In the genomic region with DNA sequence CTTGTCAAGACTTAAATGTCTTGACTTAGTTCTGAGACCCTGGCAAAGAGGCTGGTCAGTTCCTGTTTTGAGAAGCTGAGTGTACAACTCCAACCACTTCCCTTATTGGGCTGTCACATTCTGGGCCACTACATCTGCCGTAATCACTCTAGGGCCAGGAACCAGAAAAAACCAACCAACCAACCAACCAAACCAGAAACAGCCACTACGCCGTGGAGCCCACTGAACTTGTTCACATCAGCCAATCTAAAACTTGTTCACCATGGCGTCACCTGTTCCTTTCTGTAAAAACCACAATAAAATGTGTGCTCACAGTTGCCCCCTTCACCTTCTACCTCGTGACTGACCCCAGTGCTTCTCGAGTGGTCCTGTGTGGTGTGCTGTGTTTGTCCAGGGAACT, we compare ENCODE assay signal across 8 cellular contexts.
DNase-seq lines count a peak whose midpoint lies in the region; ATAC-seq lines count a peak whose summit lies in the region.

No MANE protein-coding gene starts in this region.

- peak; percentile 41 for DNase-seq in activated CD8-positive, alpha-beta memory T cell treated with anti-CD3 and anti-CD28 coated beads, Interleukin-2, amount 10 ng/mL, durations not matched to agents 7 days and 5 days
- no peak for DNase-seq in activated CD8-positive, alpha-beta memory T cell treated with anti-CD3 and anti-CD28 coated beads, Interleukin-2, amount 50 U/mL, for 4 hours
- DNase-seq in UCSD-AML1 (lab: John Stamatoyannopoulos, UW; ENCODE audit: unreplicated experiment) (peak; percentile 58), NCI-H1694 treated with DMSO at 0.1 percent for 48 hours (lab: John Stamatoyannopoulos, UW) (no peak), H4 (ENCODE audit: low spot score) (no peak)
- no peak for DNase-seq in stimulated activated effector memory CD8-positive, alpha-beta T cell treated with anti-CD3 and anti-CD28 coated beads, Interleukin-12 subunit alpha, Interleukin-12 subunit beta, amount 100 ng/mL, for 72 hours (ENCODE audit: low spot score in 2 of 2)
- DNase-seq in activated T-cell treated with anti-CD3 and anti-CD28 coated beads, Interleukin-2, amount 50 U/mL, for 4 hours, result no peak

- peaks cover 39% of the 10 kb centered on the region for H3K4me1 Mint-ChIP-seq in activated CD8-positive, alpha-beta memory T cell treated with anti-CD3 and anti-CD28 coated beads, Interleukin-2, amount 10 ng/mL, durations not matched to agents 7 days and 5 days
- peaks cover 34% of the 10 kb centered on the region for H3K4me1 Mint-ChIP-seq in stimulated activated effector memory CD8-positive, alpha-beta T cell treated with anti-CD3 and anti-CD28 coated beads, Interleukin-12 subunit alpha, Interleukin-12 subunit beta, amount 100 ng/mL, for 72 hours
- H3K4me1 Mint-ChIP-seq in activated T-cell treated with anti-CD3 and anti-CD28 coated beads, Interleukin-2, amount 50 U/mL, for 4 hours (ENCODE audit: low read depth), result peaks cover 28% of the 10 kb centered on the region

- peaks cover 46% of the 10 kb centered on the region for H3K36me3 Mint-ChIP-seq in activated CD8-positive, alpha-beta memory T cell treated with anti-CD3 and anti-CD28 coated beads, Interleukin-2, amount 10 ng/mL, durations not matched to agents 7 days and 5 days
- no peaks in the 10 kb centered on the region for H3K36me3 Mint-ChIP-seq in stimulated activated effector memory CD8-positive, alpha-beta T cell treated with anti-CD3 and anti-CD28 coated beads, Interleukin-12 subunit alpha, Interleukin-12 subunit beta, amount 100 ng/mL, for 72 hours
- peaks cover 15% of the 10 kb centered on the region for H3K36me3 Mint-ChIP-seq in activated T-cell treated with anti-CD3 and anti-CD28 coated beads, Interleukin-2, amount 50 U/mL, for 4 hours (ENCODE audit: insufficient read depth)

- no peak overlapping the region for H3K4me3 Mint-ChIP-seq in activated CD8-positive, alpha-beta memory T cell treated with anti-CD3 and anti-CD28 coated beads, Interleukin-2, amount 10 ng/mL, durations not matched to agents 7 days and 5 days
- H3K4me3 Mint-ChIP-seq in stimulated activated effector memory CD8-positive, alpha-beta T cell treated with anti-CD3 and anti-CD28 coated beads, Interleukin-12 subunit alpha, Interleukin-12 subunit beta, amount 100 ng/mL, for 72 hours, result no peak overlapping the region
- no peak overlapping the region for H3K4me3 Mint-ChIP-seq in activated T-cell treated with anti-CD3 and anti-CD28 coated beads, Interleukin-2, amount 50 U/mL, for 4 hours

- H3K27ac Mint-ChIP-seq in activated CD8-positive, alpha-beta memory T cell treated with anti-CD3 and anti-CD28 coated beads, Interleukin-2, amount 10 ng/mL, durations not matched to agents 7 days and 5 days, result peak overlapping the region; percentile 3
- no peak overlapping the region for H3K27ac Mint-ChIP-seq in stimulated activated effector memory CD8-positive, alpha-beta T cell treated with anti-CD3 and anti-CD28 coated beads, Interleukin-12 subunit alpha, Interleukin-12 subunit beta, amount 100 ng/mL, for 72 hours

- H3K27me3 Mint-ChIP-seq in activated CD8-positive, alpha-beta memory T cell treated with anti-CD3 and anti-CD28 coated beads, Interleukin-2, amount 10 ng/mL, durations not matched to agents 7 days and 5 days, result no peaks in the 10 kb centered on the region
- no peaks in the 10 kb centered on the region for H3K27me3 Mint-ChIP-seq in activated T-cell treated with anti-CD3 and anti-CD28 coated beads, Interleukin-2, amount 50 U/mL, for 4 hours (ENCODE audit: low read depth)

- no peak for ATAC-seq in activated CD8-positive, alpha-beta memory T cell treated with anti-CD3 and anti-CD28 coated beads, Interleukin-2, amount 10 ng/mL, durations not matched to agents 7 days and 5 days
- peak; percentile 64 for ATAC-seq in HG03064 (IDR thresholded peaks at IDR 0.05; ENCODE audit: low read depth, unreplicated experiment)
- ATAC-seq in stimulated activated effector memory CD8-positive, alpha-beta T cell treated with anti-CD3 and anti-CD28 coated beads, Interleukin-12 subunit alpha, Interleukin-12 subunit beta, amount 100 ng/mL, for 72 hours, result peak; percentile 57
- no peak for ATAC-seq in activated T-cell treated with anti-CD3 and anti-CD28 coated beads, Interleukin-2, amount 50 U/mL, for 4 hours

- H3K9me3 Mint-ChIP-seq in activated CD8-positive, alpha-beta memory T cell treated with anti-CD3 and anti-CD28 coated beads, Interleukin-2, amount 10 ng/mL, durations not matched to agents 7 days and 5 days (ENCODE audit: low read depth), result no peaks in the 10 kb centered on the region
- no peaks in the 10 kb centered on the region for H3K9me3 Mint-ChIP-seq in stimulated activated effector memory CD8-positive, alpha-beta T cell treated with anti-CD3 and anti-CD28 coated beads, Interleukin-12 subunit alpha, Interleukin-12 subunit beta, amount 100 ng/mL, for 72 hours
- H3K9me3 Mint-ChIP-seq in activated T-cell treated with anti-CD3 and anti-CD28 coated beads, Interleukin-2, amount 50 U/mL, for 4 hours, result no peaks in the 10 kb centered on the region

- CTCF ChIA-PET in activated CD8-positive, alpha-beta memory T cell treated with anti-CD3 and anti-CD28 coated beads, Interleukin-2, amount 10 ng/mL, durations not matched to agents 7 days and 5 days (lab: Charles Lee), result no interaction called here

Comparison
In these comparisons a context has a peak if more than half of its experiments do, and no peak if none do; other contexts are left out.
1. DNase-seq: peak in activated CD8-positive, alpha-beta memory T cell treated with anti-CD3 and anti-CD28 coated beads, Interleukin-2, amount 10 ng/mL, durations not matched to agents 7 days and 5 days (single experiment) and UCSD-AML1 (single experiment); none in activated CD8-positive, alpha-beta memory T cell treated with anti-CD3 and anti-CD28 coated beads, Interleukin-2, amount 50 U/mL, for 4 hours (single experiment), stimulated activated effector memory CD8-positive, alpha-beta T cell treated with anti-CD3 and anti-CD28 coated beads, Interleukin-12 subunit alpha, Interleukin-12 subunit beta, amount 100 ng/mL, for 72 hours (0 of 2), NCI-H1694 treated with DMSO at 0.1 percent for 48 hours (single experiment), activated T-cell treated with anti-CD3 and anti-CD28 coated beads, Interleukin-2, amount 50 U/mL, for 4 hours (single experiment) and H4 (single experiment).
2. ATAC-seq: peak in HG03064 (single experiment) and stimulated activated effector memory CD8-positive, alpha-beta T cell treated with anti-CD3 and anti-CD28 coated beads, Interleukin-12 subunit alpha, Interleukin-12 subunit beta, amount 100 ng/mL, for 72 hours (single experiment); none in activated CD8-positive, alpha-beta memory T cell treated with anti-CD3 and anti-CD28 coated beads, Interleukin-2, amount 10 ng/mL, durations not matched to agents 7 days and 5 days (single experiment) and activated T-cell treated with anti-CD3 and anti-CD28 coated beads, Interleukin-2, amount 50 U/mL, for 4 hours (0 of 2).